8 cellular contexts compared by ENCODE assay signal in the genomic region with DNA sequence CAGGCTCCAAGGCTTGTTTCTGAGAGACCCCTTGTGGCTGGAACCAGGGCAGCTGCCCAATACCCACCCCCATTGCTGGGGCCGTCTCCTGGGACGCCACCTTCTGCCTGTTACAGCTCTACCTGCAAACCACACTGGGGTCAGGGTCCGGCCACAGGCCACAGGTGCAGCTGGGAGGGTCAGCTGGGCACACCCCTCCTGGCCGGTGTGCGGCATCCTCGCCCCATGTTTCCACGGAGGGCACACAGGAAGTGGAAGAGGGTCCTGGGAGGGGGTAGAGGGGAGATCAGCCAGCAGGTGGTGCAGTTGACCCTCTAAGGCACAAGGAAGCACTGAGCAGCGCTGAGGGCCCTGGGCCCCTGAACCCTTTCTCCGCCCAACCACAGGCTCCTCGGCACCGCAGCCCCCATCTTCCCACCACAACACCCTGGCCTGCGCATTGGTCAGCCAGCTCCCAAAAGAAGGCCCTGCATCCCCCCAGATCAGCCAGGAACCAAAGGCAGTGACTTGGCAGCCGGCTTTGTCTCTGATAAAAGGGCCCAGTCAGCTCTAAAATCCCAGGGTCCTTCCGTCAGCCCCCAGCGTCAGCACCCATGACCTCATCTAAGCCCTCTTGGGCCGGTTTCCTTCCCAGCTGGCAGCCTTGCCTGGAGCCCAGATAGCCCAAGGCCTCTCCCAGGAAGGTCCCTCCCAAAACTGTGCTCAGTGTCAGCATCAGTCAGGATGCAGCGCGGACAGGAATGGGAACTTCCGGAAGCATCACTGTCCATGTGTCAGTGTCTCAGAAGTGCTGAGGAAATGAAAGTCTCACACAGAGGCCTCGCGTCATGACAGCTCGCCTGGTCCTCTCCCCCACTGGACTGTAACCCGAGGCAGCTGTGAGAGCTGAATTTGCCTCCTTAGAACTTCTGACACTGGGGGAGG. TPM values are rescaled to one million over a fixed set of nuclear protein-coding genes. Genes with fewer than 3 reads are reported as not detected.
DNase-seq lines count a peak whose midpoint lies in the region; ATAC-seq, FAIRE-seq and TF ChIP-seq lines count a peak whose summit lies in the region.

No MANE protein-coding gene starts in this region.

- 0 out of 2 replicates have a peak, but pooled peaks have one; percentile 33 for TF ChIP-seq RAD21 in HepG2 (CRISPR knock-in tag; IDR thresholded peaks at IDR 0.05)

- H3K36me3 Mint-ChIP-seq in activated naive CD8-positive, alpha-beta T cell = no peaks in the 10 kb centered on the region

- H3K36me3 ChIP-seq in BJ (ENCODE audit: control insufficient read depth, insufficient read depth, low read length) = no peaks in the 10 kb centered on the region
- H3K36me3 ChIP-seq in HepG2 (replicated peaks in 1 of 2; ENCODE audit: control insufficient read depth in 1 of 2, insufficient read depth in 2 of 2, low read length in 2 of 2) = no peaks in the 10 kb centered on the region

- POLR2A ChIA-PET in BJ (lab: Charles Lee) = no interaction called here
- POLR2A ChIA-PET in HepG2 (lab: Yijun Ruan, JAX) = no interaction called here
- POLR2A ChIA-PET in HEK293T (lab: Yijun Ruan, JAX) = interaction anchor here (1.0 to 1.3 kb wide), 5 partner anchors 7 to 302 kb away, joined by 3 to 5 read pairs (median 3); no protein-coding TSS in a partner anchor

- DNase-seq in BJ (ENCODE audit: low read depth) (no peak), HK-2 (ENCODE audit: unreplicated experiment) (peak; percentile 41), HepG2 (ENCODE audit: low spot score) (peak; percentile 31), NCI-H510A treated with DMSO at 0.1 percent for 48 hours (lab: John Stamatoyannopoulos, UW) (no peak), HEK293T (ENCODE audit: extremely low spot score) (no peak)

- WGBS in HepG2 (ENCODE audit: low lambda C conversion rate) = 66% methylated on average over 11 of the region's 23 CpGs

- H3K27ac Mint-ChIP-seq in activated naive CD8-positive, alpha-beta T cell = no peak overlapping the region

- H4K20me1 ChIP-seq in HepG2 (ENCODE audit: insufficient read depth, low read length) = no peaks in the 10 kb centered on the region

- H3K4me1 Mint-ChIP-seq in activated naive CD8-positive, alpha-beta T cell (ENCODE audit: low read depth) = peaks cover 12% of the 10 kb centered on the region

- H3K27ac ChIP-seq in HepG2 (ENCODE audit: extremely low read length, insufficient read depth, low read length) = no peak overlapping the region

- H2AFZ ChIP-seq in HepG2 (ENCODE audit: low read length) = no peak overlapping the region

- peak overlapping the region; percentile 83 for H3K4me2 ChIP-seq in HepG2 (ENCODE audit: low read depth, low read length)

- H3K9me3 Mint-ChIP-seq in activated naive CD8-positive, alpha-beta T cell (ENCODE audit: low read depth) = no peaks in the 10 kb centered on the region

- ATAC-seq in HepG2 = peak; percentile 54
- ATAC-seq in GM18870 (IDR thresholded peaks at IDR 0.05; ENCODE audit: unreplicated experiment) = no peak
- no peak for ATAC-seq in GM19328 (IDR thresholded peaks at IDR 0.05; ENCODE audit: unreplicated experiment)

- H3K9ac ChIP-seq in HepG2 (ENCODE audit: insufficient read depth, low read depth, low read length) = no peak overlapping the region

- no peaks in the 10 kb centered on the region for H3K9me3 ChIP-seq in HepG2 (ENCODE audit: low read length)

- H3K4me3 Mint-ChIP-seq in activated naive CD8-positive, alpha-beta T cell = peak overlapping the region; percentile 23

- BruUV-seq in HepG2 (replicated peaks; lab: Mats Ljungman, UMichigan) = no TSS peak

- H3K79me2 ChIP-seq in HepG2 (ENCODE audit: insufficient read depth, low read length) = no peaks in the 10 kb centered on the region

- no peak for TF ChIP-seq POLR2A in HepG2 (IDR thresholded peaks at IDR 0.05; ENCODE audit: insufficient read depth in 1 of 2, low read depth in 2 of 2, low read length in 2 of 2)

- in situ Hi-C loops in HepG2 (cut with HindIII; ENCODE audit: extremely low pct_ligation_motif_present, low pct_unique_long_range_greater_than_20kb) = no loop called here

- peak; percentile 4 for FAIRE-seq in HepG2 (lab: Jason Lieb, UNC)

- CTCF ChIA-PET in BJ (lab: Yijun Ruan, JAX) (interaction anchor here (1.2 to 1.4 kb wide), 2 partner anchors 8 to 103 kb away, joined by 3 to 4 read pairs; no protein-coding TSS in a partner anchor), HepG2 (lab: Yijun Ruan, JAX; ENCODE audit: low intra/inter-chr PET ratio, low total read pairs) (interaction anchor here (1.3 to 2.3 kb wide), 3 partner anchors 96 to 237 kb away, joined by 6 to 7 read pairs (median 6); no protein-coding TSS in a partner anchor), HEK293T (lab: Yijun Ruan, JAX) (interaction anchor here (1.1 to 2.1 kb wide), 3 partner anchors 9 to 103 kb away, joined by 4 to 7 read pairs (median 6); no protein-coding TSS in a partner anchor)

- H3K27me3 ChIP-seq in BJ (ENCODE audit: control insufficient read depth, insufficient read depth, low read length) (peaks cover 5% of the 10 kb centered on the region; the same call in 1 of the 2 replicates), HepG2 (ENCODE audit: control insufficient read depth in 1 of 2, insufficient read depth in 2 of 2, low read length in 2 of 2) (peaks cover 38 to 80% of the 10 kb centered on the region in 2 experiments)

- TF ChIP-seq EP300 in HepG2 (IDR thresholded peaks at IDR 0.05; ENCODE audit: low read depth in 2 of 2, low read length in 2 of 2) = no peak
- TF ChIP-seq EP300 in HepG2 (CRISPR knock-in tag; IDR thresholded peaks at IDR 0.05; ENCODE audit: borderline replicate concordance) = no peak

- peaks cover 9% of the 10 kb centered on the region for H3K27me3 Mint-ChIP-seq in activated naive CD8-positive, alpha-beta T cell

- H3K4me1 ChIP-seq in HepG2 (ENCODE audit: insufficient read depth, low read length) = peaks cover 24% of the 10 kb centered on the region

- intact Hi-C loops in HepG2 (cut with micrococcal nuclease; ENCODE audit: unreplicated experiment) = loop anchor here (2.0 kb wide), 1 partner anchor 96 kb away; no protein-coding TSS in a partner anchor

- no peak overlapping the region for H3K4me3 ChIP-seq in BJ (ENCODE audit: low read depth, low read length)
- peak overlapping the region in 2 of 3 experiments; percentile 25 to 60; a peak in 3 of 6 replicates for H3K4me3 ChIP-seq in HepG2 (replicated peaks in 1 of 3; ENCODE audit: insufficient read depth in 1 of 3, low read depth in 2 of 3, low read length in 3 of 3)

- TF ChIP-seq CTCF in BJ (IDR thresholded peaks at IDR 0.05; ENCODE audit: insufficient read depth, low read depth, low read length) = 0 out of 2 replicates have a peak, but pooled peaks have one; percentile 15
- TF ChIP-seq CTCF in HepG2 (CRISPR knock-in tag; IDR thresholded peaks at IDR 0.05) = peak; percentile 87

RNA-seq across cellular contexts. Expression of gene ERFE, which starts 1.7 kb away (rescaled TPM):
- polyA plus RNA-seq in BJ (2011; rRNA removed) (1.2 and 2.9 TPM in 2 replicates), HepG2 (2011; rRNA removed) (0.05 and 0.09 TPM in 2 replicates)
- 0.93 and 1.1 TPM in 2 replicates for polyA minus RNA-seq in BJ (2011; rRNA and poly(A)+ RNA removed)
- total RNA-seq in HepG2 (2016; rRNA removed; fragmentation: Illumina TruSeq; extraction: Trizol) = not detected in 2 replicates
- not detected in 2 replicates for total RNA-seq in HepG2 (2016; cell fraction: cytosol; rRNA removed; fragmentation: Illumina TruSeq; extraction: Trizol; ENCODE audit: low read depth)
- total RNA-seq in HepG2 (2016; cell fraction: insoluble cytoplasmic fraction; rRNA removed; fragmentation: Illumina TruSeq; extraction: Trizol) = not detected in 2 replicates
- not detected in 2 replicates for total RNA-seq in HepG2 (2016; cell fraction: membrane; rRNA removed; fragmentation: Illumina TruSeq; extraction: Trizol)
- not detected in 2 replicates for total RNA-seq in HepG2 (2016; cell fraction: nucleus; rRNA removed; fragmentation: Illumina TruSeq; extraction: Trizol)
- 0.06 TPM in 1 of 2 replicates, not detected in the other for polyA plus RNA-seq in HepG2 (2011; cell fraction: cytosol; rRNA removed)
- 0.05 and 0.31 TPM in 2 replicates for polyA plus RNA-seq in HepG2 (2011; cell fraction: nucleus; rRNA removed)
- polyA plus RNA-seq in HepG2 (2012) = 0.28 TPM in 1 of 2 replicates, not detected in the other
- not detected in 2 replicates for polyA plus RNA-seq in HepG2 (2016; cell fraction: cytosol; fragmentation: Illumina TruSeq; extraction: Trizol; ENCODE audit: low read depth)
- polyA plus RNA-seq in HepG2 (2016; cell fraction: insoluble cytoplasmic fraction; fragmentation: Illumina TruSeq; extraction: Trizol; ENCODE audit: low read depth) = not detected in 2 replicates
- polyA plus RNA-seq in HepG2 (2016; cell fraction: membrane; fragmentation: Illumina TruSeq; extraction: Trizol; ENCODE audit: low read depth) = not detected in 2 replicates
- not detected in 2 replicates for polyA plus RNA-seq in HepG2 (2016; cell fraction: nucleus; fragmentation: Illumina TruSeq; extraction: Trizol; ENCODE audit: insufficient read depth, low read depth)
- 0.22 and 1.4 TPM in 2 replicates for polyA minus RNA-seq in HepG2 (2011; rRNA and poly(A)+ RNA removed; ENCODE audit: low replicate concordance)
- not detected in 2 replicates for polyA minus RNA-seq in HepG2 (2011; cell fraction: cytosol; rRNA and poly(A)+ RNA removed)
- polyA minus RNA-seq in HepG2 (2011; cell fraction: nucleus; rRNA and poly(A)+ RNA removed) = 0.13 TPM in 1 of 2 replicates, not detected in the other

RNA-seq across cellular contexts. Expression of gene KLHL30, which starts 22.0 kb away (rescaled TPM):
- 0.29 and 0.58 TPM in 2 replicates for polyA plus RNA-seq in BJ (2011; rRNA removed)
- 0.57 and 1.6 TPM in 2 replicates for polyA minus RNA-seq in BJ (2011; rRNA and poly(A)+ RNA removed)
- total RNA-seq in HepG2 (2016; rRNA removed; fragmentation: Illumina TruSeq; extraction: Trizol) = not detected in 2 replicates
- total RNA-seq in HepG2 (2016; cell fraction: cytosol; rRNA removed; fragmentation: Illumina TruSeq; extraction: Trizol; ENCODE audit: low read depth) = not detected in 2 replicates
- not detected in 2 replicates for total RNA-seq in HepG2 (2016; cell fraction: insoluble cytoplasmic fraction; rRNA removed; fragmentation: Illumina TruSeq; extraction: Trizol)
- not detected in 2 replicates for total RNA-seq in HepG2 (2016; cell fraction: membrane; rRNA removed; fragmentation: Illumina TruSeq; extraction: Trizol)
- not detected in 2 replicates for total RNA-seq in HepG2 (2016; cell fraction: nucleus; rRNA removed; fragmentation: Illumina TruSeq; extraction: Trizol)
- polyA plus RNA-seq in HepG2 (2011; rRNA removed) = 0.05 and 0.07 TPM in 2 replicates
- 0.03 and 0.05 TPM in 2 replicates for polyA plus RNA-seq in HepG2 (2011; cell fraction: cytosol; rRNA removed)
- polyA plus RNA-seq in HepG2 (2011; cell fraction: nucleus; rRNA removed) = 0.35 and 0.38 TPM in 2 replicates
- polyA plus RNA-seq in HepG2 (2012) = not detected in 2 replicates
- polyA plus RNA-seq in HepG2 (2016; cell fraction: cytosol; fragmentation: Illumina TruSeq; extraction: Trizol; ENCODE audit: low read depth) = not detected in 2 replicates
- not detected in 2 replicates for polyA plus RNA-seq in HepG2 (2016; cell fraction: insoluble cytoplasmic fraction; fragmentation: Illumina TruSeq; extraction: Trizol; ENCODE audit: low read depth)
- polyA plus RNA-seq in HepG2 (2016; cell fraction: membrane; fragmentation: Illumina TruSeq; extraction: Trizol; ENCODE audit: low read depth) = not detected in 2 replicates
- polyA plus RNA-seq in HepG2 (2016; cell fraction: nucleus; fragmentation: Illumina TruSeq; extraction: Trizol; ENCODE audit: insufficient read depth, low read depth) = not detected in 2 replicates
- polyA minus RNA-seq in HepG2 (2011; rRNA and poly(A)+ RNA removed; ENCODE audit: low replicate concordance) = 0.23 and 0.42 TPM in 2 replicates
- polyA minus RNA-seq in HepG2 (2011; cell fraction: cytosol; rRNA and poly(A)+ RNA removed) = not detected in 2 replicates
- polyA minus RNA-seq in HepG2 (2011; cell fraction: nucleus; rRNA and poly(A)+ RNA removed) = 0.12 and 0.39 TPM in 2 replicates

RNA-seq across cellular contexts. Expression of gene ILKAP, which starts 43.0 kb away (rescaled TPM):
- polyA plus RNA-seq in BJ (2011; rRNA removed) (28.4 and 31.1 TPM in 2 replicates), HepG2 (2011; rRNA removed) (29.6 and 31.7 TPM in 2 replicates)
- polyA minus RNA-seq in BJ (2011; rRNA and poly(A)+ RNA removed) = 13.3 and 14.8 TPM in 2 replicates
- 28.8 and 33.1 TPM in 2 replicates for total RNA-seq in HepG2 (2016; rRNA removed; fragmentation: Illumina TruSeq; extraction: Trizol)
- total RNA-seq in HepG2 (2016; cell fraction: cytosol; rRNA removed; fragmentation: Illumina TruSeq; extraction: Trizol; ENCODE audit: low read depth) = 48.9 and 49.3 TPM in 2 replicates
- total RNA-seq in HepG2 (2016; cell fraction: insoluble cytoplasmic fraction; rRNA removed; fragmentation: Illumina TruSeq; extraction: Trizol) = 29.4 and 32.7 TPM in 2 replicates
- 27.7 and 27.8 TPM in 2 replicates for total RNA-seq in HepG2 (2016; cell fraction: membrane; rRNA removed; fragmentation: Illumina TruSeq; extraction: Trizol)
- total RNA-seq in HepG2 (2016; cell fraction: nucleus; rRNA removed; fragmentation: Illumina TruSeq; extraction: Trizol) = 36.5 and 38.3 TPM in 2 replicates
- 18.8 and 19.7 TPM in 2 replicates for polyA plus RNA-seq in HepG2 (2011; cell fraction: cytosol; rRNA removed)
- 88.3 TPM in 2 replicates for polyA plus RNA-seq in HepG2 (2011; cell fraction: nucleus; rRNA removed)
- polyA plus RNA-seq in HepG2 (2012) = 20.7 and 25.1 TPM in 2 replicates
- 19.8 and 22.9 TPM in 2 replicates for polyA plus RNA-seq in HepG2 (2016; cell fraction: cytosol; fragmentation: Illumina TruSeq; extraction: Trizol; ENCODE audit: low read depth)
- polyA plus RNA-seq in HepG2 (2016; cell fraction: insoluble cytoplasmic fraction; fragmentation: Illumina TruSeq; extraction: Trizol; ENCODE audit: low read depth) = 37.7 and 40.4 TPM in 2 replicates
- polyA plus RNA-seq in HepG2 (2016; cell fraction: membrane; fragmentation: Illumina TruSeq; extraction: Trizol; ENCODE audit: low read depth) = 21.8 and 23.4 TPM in 2 replicates
- 90.6 and 92.2 TPM in 2 replicates for polyA plus RNA-seq in HepG2 (2016; cell fraction: nucleus; fragmentation: Illumina TruSeq; extraction: Trizol; ENCODE audit: insufficient read depth, low read depth)
- polyA minus RNA-seq in HepG2 (2011; rRNA and poly(A)+ RNA removed; ENCODE audit: low replicate concordance) = 19.4 and 31.8 TPM in 2 replicates
- polyA minus RNA-seq in HepG2 (2011; cell fraction: cytosol; rRNA and poly(A)+ RNA removed) = 6.0 and 7.4 TPM in 2 replicates
- 50.5 and 52.7 TPM in 2 replicates for polyA minus RNA-seq in HepG2 (2011; cell fraction: nucleus; rRNA and poly(A)+ RNA removed)

Comparison
In these comparisons a context has a peak if more than half of its experiments do, and no peak if none do; other contexts are left out.
1. DNase-seq: peak in HK-2 (single experiment) and HepG2 (single experiment); none in BJ (single experiment), NCI-H510A treated with DMSO at 0.1 percent for 48 hours (single experiment) and HEK293T (single experiment).